ENCODE assay signal across 10 cellular contexts in genomic region chr1:109864063-109864822, GRCh38. TPM values are rescaled to one million over a fixed set of nuclear protein-coding genes. Genes with fewer than 3 reads are reported as not detected.
DNase-seq lines count a peak whose midpoint lies in the region; ATAC-seq and TF ChIP-seq lines count a peak whose summit lies in the region.
"Had no signal": no experiment of that assay in that cellular context is flagged by ENCODE, and none has a peak within 500 bp of the region (broad histone marks: within the 10 kb centered on the region; RNA-seq: fewer than 3 reads in every experiment).

No MANE protein-coding gene starts in this region.

- intact Hi-C loops in A673 (cut with micrococcal nuclease; ENCODE audit: unreplicated experiment) = no loop called here

- ATAC-seq in HG03280 (IDR thresholded peaks at IDR 0.05; ENCODE audit: unreplicated experiment) = no peak
- no peak for ATAC-seq in GM19324 (IDR thresholded peaks at IDR 0.05; ENCODE audit: low FRiP score, unreplicated experiment)
- no peak for ATAC-seq in left lobe of liver

- H3K27me3 ChIP-seq in A673 (replicated peaks; ENCODE audit: insufficient read depth, low read depth, low read length, poor library complexity) (no peaks in the 10 kb centered on the region), MG63 (no peaks in the 10 kb centered on the region)

- H3K4me3 Mint-ChIP-seq in nephron = peak overlapping the region in 1 of 3 experiments; percentile 5
- H3K4me3 Mint-ChIP-seq: activated CD4-positive, alpha-beta memory T cell treated with anti-CD3 and anti-CD28 coated beads, Interleukin-2, amount 10 ng/mL, durations not matched to agents 7 days and 5 days had no signal

- no peaks in the 10 kb centered on the region for H3K36me3 Mint-ChIP-seq in nephron (ENCODE audit: low read depth)

- CTCF ChIA-PET in A673 (lab: Charles Lee) = no interaction called here

- peaks cover 17% of the 10 kb centered on the region for H3K4me1 Mint-ChIP-seq in nephron

- BruUV-seq in A673 (replicated peaks; lab: Mats Ljungman, UMichigan) = no TSS peak

- no peak overlapping the region for H3K4me3 ChIP-seq in A673 (ENCODE audit: low read depth, low read length, poor library complexity, severe bottlenecking)
- H3K4me3 ChIP-seq in MG63 = peak overlapping the region; percentile 11

- peaks cover 27% of the 10 kb centered on the region for H3K9me3 Mint-ChIP-seq in nephron

- POLR2A ChIA-PET in A673 (lab: Charles Lee; ENCODE audit: low non-redundant PET) = no interaction called here

- no peaks in the 10 kb centered on the region for H3K4me1 ChIP-seq in A673 (ENCODE audit: insufficient read depth, low read length, poor library complexity, severe bottlenecking)

- H3K27ac Mint-ChIP-seq in nephron = peak overlapping the region; percentile 19 to 78 (median 74)
- H3K27ac Mint-ChIP-seq: activated CD4-positive, alpha-beta memory T cell treated with anti-CD3 and anti-CD28 coated beads, Interleukin-2, amount 10 ng/mL, durations not matched to agents 7 days and 5 days had no signal

- no peaks in the 10 kb centered on the region for H3K36me3 ChIP-seq in A673 (ENCODE audit: insufficient read depth, low read length, poor library complexity, severe bottlenecking)
- H3K36me3 ChIP-seq in MG63 = no peaks in the 10 kb centered on the region

- H3K27ac ChIP-seq in A673 (ENCODE audit: low read depth, low read length, poor library complexity, severe bottlenecking) (no peak overlapping the region), caudate nucleus (ENCODE audit: low read depth, low read length) (peak overlapping the region; percentile 32)

- H3K9me3 ChIP-seq in A673 (ENCODE audit: low read depth, low read length, poor library complexity, severe bottlenecking) = no peaks in the 10 kb centered on the region
- peaks cover 19% of the 10 kb centered on the region for H3K9me3 ChIP-seq in MG63

- TF ChIP-seq CTCF in A673 (conservative IDR thresholded peaks at IDR 0.05; ENCODE audit: low read depth, low read length) = no peak
- TF ChIP-seq CTCF in nephron (IDR thresholded peaks at IDR 0.05; ENCODE audit: unreplicated experiment in 3 of 3) = no peak

- DNase-seq in A673 (ENCODE audit: low spot score) (peak; percentile 16), MG63 (peak; percentile 68), caudate nucleus (lab: John Stamatoyannopoulos, UW) (no peak), left lobe of liver (ENCODE audit: low spot score) (no peak), ureter (ENCODE audit: low spot score) (no peak)
- DNase-seq: activated CD4-positive, alpha-beta memory T cell treated with anti-CD3 and anti-CD28 coated beads, Interleukin-2, amount 10 ng/mL, durations not matched to agents 7 days and 5 days; NCI-H1694 had no signal

- H3K27me3 Mint-ChIP-seq in nephron (ENCODE audit: low read depth) = no peaks in the 10 kb centered on the region

RNA-seq across cellular contexts. Expression of gene CSF1, which starts 46.4 kb away (rescaled TPM):
- total RNA-seq in A673 (2021) (4.9 and 7.2 TPM in 2 replicates), left lobe of liver (12.5 TPM), ureter (26.1 TPM)
- 155 and 224 TPM in 2 replicates for total RNA-seq in MG63 (2014; rRNA removed; shearing (Covaris generic); ENCODE audit: low replicate concordance)

Comparison
In these comparisons a context has a peak if more than half of its experiments do, and no peak if none do; other contexts are left out.
1. DNase-seq: peak in A673 (single experiment) and MG63 (single experiment); none in caudate nucleus (0 of 61), left lobe of liver (single experiment) and ureter (single experiment).